15 cellular contexts compared by ENCODE assay signal in the genomic region with DNA sequence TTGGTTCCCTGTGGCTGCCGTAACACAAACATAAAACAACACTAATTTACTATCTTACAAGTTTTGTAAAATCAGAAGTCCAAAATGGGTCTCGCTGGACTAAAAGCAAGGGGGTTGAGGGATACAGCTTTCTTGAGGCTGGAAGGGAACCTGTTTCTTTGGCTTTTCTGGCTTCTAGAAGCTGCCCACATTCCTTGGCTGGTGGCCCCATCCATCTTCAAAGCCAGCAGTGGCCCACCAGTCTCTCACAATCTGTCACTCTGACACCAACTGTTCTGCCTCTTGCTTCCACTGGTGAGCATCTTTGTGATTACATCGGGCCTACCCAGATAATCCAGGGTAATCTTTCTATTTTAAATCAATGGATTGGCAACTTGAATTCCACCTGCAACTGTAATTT. TPM values are rescaled to one million over a fixed set of nuclear protein-coding genes. Genes with fewer than 3 reads are reported as not detected.
DNase-seq lines count a peak whose midpoint lies in the region; ATAC-seq and TF ChIP-seq lines count a peak whose summit lies in the region.
"Had no signal": no experiment of that assay in that cellular context is flagged by ENCODE, and none has a peak within 500 bp of the region (broad histone marks: within the 10 kb centered on the region; RNA-seq: fewer than 3 reads in every experiment).

No MANE protein-coding gene starts in this region.

- no peaks in the 10 kb centered on the region for H3K36me3 Mint-ChIP-seq in stimulated activated naive CD8-positive, alpha-beta T cell treated with anti-CD3 and anti-CD28 coated beads, Interleukin-15, Interleukin-2, amounts not matched to agents 100 ng/mL and 50 ng/mL, for 24 hours (ENCODE audit: low read depth)
- H3K36me3 Mint-ChIP-seq in activated B cell treated with CpG ODN at 0.5 μM for 24 hours (ENCODE audit: low read depth): no peaks in the 10 kb centered on the region
- peaks cover 3% of the 10 kb centered on the region for H3K36me3 Mint-ChIP-seq in memory B cell
- H3K36me3 Mint-ChIP-seq in progenitor cell of endocrine pancreas (ENCODE audit: insufficient read depth): peaks cover 3% of the 10 kb centered on the region

- ATAC-seq in stimulated activated naive CD8-positive, alpha-beta T cell treated with anti-CD3 and anti-CD28 coated beads, Interleukin-15, Interleukin-2, amounts not matched to agents 100 U/mL and 50 U/mL, for 24 hours: no peak
- ATAC-seq in activated B cell treated with CpG ODN at 0.5 μM for 24 hours (ENCODE audit: low read depth) (no peak), memory B cell (ENCODE audit: low read depth) (no peak)

- peaks cover 38% of the 10 kb centered on the region for H3K27me3 Mint-ChIP-seq in stimulated activated naive CD8-positive, alpha-beta T cell treated with anti-CD3 and anti-CD28 coated beads, Interleukin-15, Interleukin-2, amounts not matched to agents 100 ng/mL and 50 ng/mL, for 24 hours
- peaks cover 33% of the 10 kb centered on the region for H3K27me3 Mint-ChIP-seq in activated B cell treated with CpG ODN at 0.5 μM for 24 hours
- peaks cover 21% of the 10 kb centered on the region for H3K27me3 Mint-ChIP-seq in memory B cell
- peaks cover 42% of the 10 kb centered on the region for H3K27me3 Mint-ChIP-seq in progenitor cell of endocrine pancreas

- H3K27ac Mint-ChIP-seq in stimulated activated naive CD8-positive, alpha-beta T cell treated with anti-CD3 and anti-CD28 coated beads, Interleukin-15, Interleukin-2, amounts not matched to agents 100 ng/mL and 50 ng/mL, for 24 hours: no peak overlapping the region
- no peak overlapping the region for H3K27ac Mint-ChIP-seq in activated B cell treated with CpG ODN at 0.5 μM for 24 hours
- H3K27ac Mint-ChIP-seq in memory B cell: no peak overlapping the region
- no peak overlapping the region for H3K27ac Mint-ChIP-seq in progenitor cell of endocrine pancreas

- H3K4me3 ChIP-seq in dorsolateral prefrontal cortex: no peak overlapping the region

- CTCF ChIA-PET in activated B cell treated with CpG ODN at 0.5 μM for 24 hours (lab: Charles Lee): no interaction called here

- H3K27me3 ChIP-seq in dorsolateral prefrontal cortex: peaks cover 0 to 46% (median 31%) of the 10 kb centered on the region in 45 donors
- H3K27me3 ChIP-seq: brain microvascular endothelial cell had no signal

- DNase-seq in stimulated activated naive CD8-positive, alpha-beta T cell treated with anti-CD3 and anti-CD28 coated beads, Interleukin-15, Interleukin-2, amounts not matched to agents 100 U/mL and 50 U/mL, for 24 hours: no peak
- no peak for DNase-seq in activated B cell treated with CpG ODN at 0.5 μM for 24 hours
- no peak for DNase-seq in memory B cell (ENCODE audit: low spot score in 2 of 2)
- no peak for DNase-seq in nucleus accumbens (lab: John Stamatoyannopoulos, UW)
- no peak for DNase-seq in stimulated activated CD4-positive, alpha-beta T cell treated with anti-CD3 and anti-CD28 coated beads, Interleukin-4, amount 100 ng/mL, for 24 hours
- no peak for DNase-seq in dorsolateral prefrontal cortex
- DNase-seq in progenitor cell of endocrine pancreas (ENCODE audit: low spot score, unreplicated experiment): no peak
- DNase-seq: activated gamma-delta T cell treated with Interleukin-2 at 50 U/mL for 16 hours, BE2C, brain microvascular endothelial cell, hypothalamus, left colon had no signal

- POLR2A ChIA-PET in activated B cell treated with CpG ODN at 0.5 μM for 24 hours (lab: Charles Lee): interaction anchor here (0.5 kb wide), 1 partner anchor 82 kb away, joined by 3 read pairs; no protein-coding TSS in a partner anchor

- peaks cover 4% of the 10 kb centered on the region for H3K4me1 Mint-ChIP-seq in stimulated activated naive CD8-positive, alpha-beta T cell treated with anti-CD3 and anti-CD28 coated beads, Interleukin-15, Interleukin-2, amounts not matched to agents 100 ng/mL and 50 ng/mL, for 24 hours (ENCODE audit: low read depth)
- peaks cover 11% of the 10 kb centered on the region for H3K4me1 Mint-ChIP-seq in activated B cell treated with CpG ODN at 0.5 μM for 24 hours
- peaks cover 2% of the 10 kb centered on the region for H3K4me1 Mint-ChIP-seq in memory B cell
- H3K4me1 Mint-ChIP-seq in progenitor cell of endocrine pancreas (ENCODE audit: low read depth): no peaks in the 10 kb centered on the region

- no peak overlapping the region for H3K27ac ChIP-seq in dorsolateral prefrontal cortex
- H3K27ac ChIP-seq: brain microvascular endothelial cell, thoracic aorta had no signal

- no peak for TF ChIP-seq CTCF in activated B cell treated with CpG ODN at 0.5 μM for 24 hours (IDR thresholded peaks at IDR 0.05)
- no peak for TF ChIP-seq CTCF in dorsolateral prefrontal cortex (IDR thresholded peaks at IDR 0.05 in 54 of 56, conservative IDR thresholded peaks at IDR 0.05 in 2 of 56; ENCODE audit: low read depth in 1 of 56, partially characterized antibody in 56 of 56)
- no peak for TF ChIP-seq CTCF in progenitor cell of endocrine pancreas (IDR thresholded peaks at IDR 0.05; ENCODE audit: unreplicated experiment)

- intact Hi-C loops in activated B cell treated with CpG ODN at 0.5 μM for 24 hours (cut with micrococcal nuclease) (loop anchor here (2.0 kb wide), 1 partner anchor 39 kb away; a partner anchor contains a TSS), dorsolateral prefrontal cortex (cut with DNase I) (no loop called here)

- peaks cover 4% of the 10 kb centered on the region for H3K9me3 Mint-ChIP-seq in stimulated activated naive CD8-positive, alpha-beta T cell treated with anti-CD3 and anti-CD28 coated beads, Interleukin-15, Interleukin-2, amounts not matched to agents 100 ng/mL and 50 ng/mL, for 24 hours
- H3K9me3 Mint-ChIP-seq in activated B cell treated with CpG ODN at 0.5 μM for 24 hours (no peaks in the 10 kb centered on the region), memory B cell (no peaks in the 10 kb centered on the region), progenitor cell of endocrine pancreas (ENCODE audit: low read depth) (peaks cover 4% of the 10 kb centered on the region)

- peak overlapping the region; percentile 75 for H3K4me3 Mint-ChIP-seq in stimulated activated naive CD8-positive, alpha-beta T cell treated with anti-CD3 and anti-CD28 coated beads, Interleukin-15, Interleukin-2, amounts not matched to agents 100 ng/mL and 50 ng/mL, for 24 hours
- H3K4me3 Mint-ChIP-seq in activated B cell treated with CpG ODN at 0.5 μM for 24 hours: peak overlapping the region; percentile 81
- peak overlapping the region; percentile 81 for H3K4me3 Mint-ChIP-seq in memory B cell
- H3K4me3 Mint-ChIP-seq in progenitor cell of endocrine pancreas (ENCODE audit: low read depth): no peak overlapping the region

RNA-seq across cellular contexts. Expression of a gene that starts 1.1 kb away (rescaled TPM):
- total RNA-seq in activated B cell treated with CpG ODN at 0.5 μM for 24 hours (4.5 and 4.8 TPM in 2 replicates), dorsolateral prefrontal cortex (10 to 100 TPM in 1 of 120 experiments, 1 to 10 TPM in 117, under 1 TPM in 2; 0.43 to 11.2 (median 3.5) TPM), progenitor cell of endocrine pancreas (1.7 and 1.8 TPM in 2 replicates)

RNA-seq across cellular contexts. Expression of a gene that starts 39.6 kb away (rescaled TPM):
- total RNA-seq in activated B cell treated with CpG ODN at 0.5 μM for 24 hours (0.40 TPM in 1 of 2 replicates, not detected in the other), dorsolateral prefrontal cortex (1 to 10 TPM in 41 of 120 experiments, under 1 TPM in 62, not detected in 17; 0.29 to 2.1 (median 0.92) TPM), progenitor cell of endocrine pancreas (not detected in 2 replicates)
- total RNA-seq: renal cortical epithelial cell had no signal
